ENCODE assay signal across 12 cellular contexts in genomic region chr22:32775957-32776356, GRCh38. TPM values are rescaled to one million over a fixed set of nuclear protein-coding genes. Genes with fewer than 3 reads are reported as not detected.
DNase-seq lines count a peak whose midpoint lies in the region; ATAC-seq and TF ChIP-seq lines count a peak whose summit lies in the region.
"Had no signal": no experiment of that assay in that cellular context is flagged by ENCODE, and none has a peak within 500 bp of the region (broad histone marks: within the 10 kb centered on the region; RNA-seq: fewer than 3 reads in every experiment).

No MANE protein-coding gene starts in this region.

- H3K4me1 ChIP-seq in heart right ventricle = peaks cover 0 to 6% (median 0%) of the 10 kb centered on the region in 9 donors
- no peaks in the 10 kb centered on the region for H3K4me1 ChIP-seq in right cardiac atrium (ENCODE audit: control insufficient read depth, insufficient read depth, low read length)
- no peaks in the 10 kb centered on the region for H3K4me1 ChIP-seq in OCI-LY3 (ENCODE audit: low read length)

- no peak overlapping the region for H3K27ac Mint-ChIP-seq in type B pancreatic cell
- H3K27ac Mint-ChIP-seq: stimulated activated memory B cell treated with anti-CD40 and anti-IgM and Interleukin-4, amounts not matched to agents 10 μg/mL and 1 μg/mL and 100 μg/mL, for 72 hours had no signal

- peaks cover 5% of the 10 kb centered on the region for H3K27me3 Mint-ChIP-seq in type B pancreatic cell
- peaks cover 10% of the 10 kb centered on the region for H3K27me3 Mint-ChIP-seq in activated T-cell treated with anti-CD3 and anti-CD28 coated beads, Interleukin-2, amount 50 U/mL, for 4 hours (ENCODE audit: low read depth)
- H3K27me3 Mint-ChIP-seq: stimulated activated memory B cell treated with anti-CD40 and anti-IgM and Interleukin-4, amounts not matched to agents 10 μg/mL and 1 μg/mL and 100 μg/mL, for 72 hours had no signal

- ATAC-seq in heart right ventricle (peak in 1 of 8 donors; percentile 48), right cardiac atrium (no peak), HG03280 (IDR thresholded peaks at IDR 0.05; ENCODE audit: unreplicated experiment) (no peak)
- ATAC-seq in activated T-cell treated with anti-CD3 and anti-CD28 coated beads, Interleukin-2, amount 50 U/mL, for 4 hours = no peak
- ATAC-seq: stimulated activated memory B cell treated with anti-CD40 and anti-IgM and Interleukin-4, amounts not matched to agents 10 μg/mL and 1 μg/mL and 100 μg/mL, for 72 hours had no signal

- H3K27ac ChIP-seq in heart right ventricle = no peak overlapping the region
- H3K27ac ChIP-seq in right cardiac atrium (ENCODE audit: low read length) = no peak overlapping the region
- no peak overlapping the region for H3K27ac ChIP-seq in OCI-LY3 (ENCODE audit: low read length)
- H3K27ac ChIP-seq: SK-N-MC had no signal

- TF ChIP-seq POLR2A in erythroblast (IDR thresholded peaks at IDR 0.05; ENCODE audit: low read length) = no peak

- H3K36me3 Mint-ChIP-seq in type B pancreatic cell = no peaks in the 10 kb centered on the region
- H3K36me3 Mint-ChIP-seq in activated T-cell treated with anti-CD3 and anti-CD28 coated beads, Interleukin-2, amount 50 U/mL, for 4 hours (ENCODE audit: insufficient read depth) = no peaks in the 10 kb centered on the region
- H3K36me3 Mint-ChIP-seq: stimulated activated memory B cell treated with anti-CD40 and anti-IgM and Interleukin-4, amounts not matched to agents 10 μg/mL and 1 μg/mL and 100 μg/mL, for 72 hours had no signal

- TF ChIP-seq CTCF in heart right ventricle (IDR thresholded peaks at IDR 0.05) = peak in 8 of 9 donors; percentile 16 to 50 (median 36)
- TF ChIP-seq CTCF in OCI-LY3 (IDR thresholded peaks at IDR 0.05; ENCODE audit: low read depth, low read length) = peak; percentile 42
- TF ChIP-seq CTCF in type B pancreatic cell (conservative IDR thresholded peaks at IDR 0.05) = peak; percentile 59

- no peak overlapping the region for H2AFZ ChIP-seq in OCI-LY3 (ENCODE audit: low read depth, low read length)

- H3K36me3 ChIP-seq in heart right ventricle (no peaks in the 10 kb centered on the region), OCI-LY3 (replicated peaks; ENCODE audit: low read depth, low read length) (no peaks in the 10 kb centered on the region)

- H3K9ac ChIP-seq in OCI-LY3 (ENCODE audit: low read length) = no peak overlapping the region

- H3K27me3 ChIP-seq in heart right ventricle (no peaks in the 10 kb centered on the region), right cardiac atrium (ENCODE audit: control insufficient read depth, insufficient read depth) (no peaks in the 10 kb centered on the region), OCI-LY3 (ENCODE audit: low read depth, low read length) (peaks cover 50% of the 10 kb centered on the region)

- H3K79me2 ChIP-seq in OCI-LY3 (ENCODE audit: low read length) = no peaks in the 10 kb centered on the region

- no peaks in the 10 kb centered on the region for H3K9me3 Mint-ChIP-seq in type B pancreatic cell
- H3K9me3 Mint-ChIP-seq in activated T-cell treated with anti-CD3 and anti-CD28 coated beads, Interleukin-2, amount 50 U/mL, for 4 hours = no peaks in the 10 kb centered on the region

- H3K4me2 ChIP-seq in OCI-LY3 (ENCODE audit: low read length) = no peak overlapping the region

- no peaks in the 10 kb centered on the region for H3K4me1 Mint-ChIP-seq in type B pancreatic cell (ENCODE audit: unreplicated experiment)
- H3K4me1 Mint-ChIP-seq in activated T-cell treated with anti-CD3 and anti-CD28 coated beads, Interleukin-2, amount 50 U/mL, for 4 hours (ENCODE audit: low read depth) = no peaks in the 10 kb centered on the region
- H3K4me1 Mint-ChIP-seq: stimulated activated memory B cell treated with anti-CD40 and anti-IgM and Interleukin-4, amounts not matched to agents 10 μg/mL and 1 μg/mL and 100 μg/mL, for 72 hours had no signal

- no peaks in the 10 kb centered on the region for H4K20me1 ChIP-seq in OCI-LY3 (ENCODE audit: insufficient read depth, low read length)

- H3K4me3 ChIP-seq in heart right ventricle (no peak overlapping the region), right cardiac atrium (ENCODE audit: low read length) (no peak overlapping the region), OCI-LY3 (ENCODE audit: low read length) (no peak overlapping the region)
- H3K4me3 ChIP-seq: SK-N-MC had no signal

- no peaks in the 10 kb centered on the region for H3K9me3 ChIP-seq in heart right ventricle
- H3K9me3 ChIP-seq in right cardiac atrium (ENCODE audit: control insufficient read depth, low read length) = no peaks in the 10 kb centered on the region
- H3K9me3 ChIP-seq in OCI-LY3 (ENCODE audit: insufficient read depth, low read length) = no peaks in the 10 kb centered on the region

- DNase-seq in heart right ventricle = no peak
- no peak for DNase-seq in right cardiac atrium
- peak; percentile 44 to 46 for DNase-seq in erythroblast (lab: John Stamatoyannopoulos, UW)
- no peak for DNase-seq in type B pancreatic cell (ENCODE audit: extremely low spot score, unreplicated experiment)
- no peak for DNase-seq in SIG-M5 (lab: John Stamatoyannopoulos, UW)
- no peak for DNase-seq in activated T-cell treated with anti-CD3 and anti-CD28 coated beads, Interleukin-2, amount 50 U/mL, for 4 hours
- DNase-seq: activated T-cell treated with anti-CD3 and anti-CD28 coated beads, Interleukin-2, amount 50 U/mL, for 48 hours; effector memory CD4-positive, alpha-beta T cell had no signal

- intact Hi-C loops in heart right ventricle (cut with DNase I) = loop anchor here in 1 of 10 donors (10.0 kb wide), 1 partner anchor 51 kb away; no protein-coding TSS in a partner anchor
- intact Hi-C loops in right cardiac atrium (cut with DNase I) = loop anchor here in 1 of 4 donors (10.0 kb wide), 1 partner anchor 71 kb away; no protein-coding TSS in a partner anchor

- 72 to 83% methylated on average over 6 of the region's 6 CpGs for WGBS in heart right ventricle, 2 donors
- 81% methylated on average over 6 of the region's 6 CpGs for WGBS in right cardiac atrium

- H3K4me3 Mint-ChIP-seq in type B pancreatic cell = no peak overlapping the region
- no peak overlapping the region for H3K4me3 Mint-ChIP-seq in activated T-cell treated with anti-CD3 and anti-CD28 coated beads, Interleukin-2, amount 50 U/mL, for 4 hours
- H3K4me3 Mint-ChIP-seq: stimulated activated memory B cell treated with anti-CD40 and anti-IgM and Interleukin-4, amounts not matched to agents 10 μg/mL and 1 μg/mL and 100 μg/mL, for 72 hours had no signal

RNA-seq across cellular contexts. Expression of gene TIMP3, which starts 25.5 kb away (rescaled TPM):
- total RNA-seq in heart right ventricle = 100 to 1,000 TPM in 9 of 10 donors, 10 to 100 TPM in 1; 91.9 to 380 (median 166) TPM
- polyA plus RNA-seq in heart right ventricle = 100 to 1,000 TPM; 134 to 173 TPM
- 100 to 1,000 TPM; 488 to 893 (median 598) TPM for total RNA-seq in right cardiac atrium
- polyA plus RNA-seq in right cardiac atrium = 412 TPM
- total RNA-seq in type B pancreatic cell (ENCODE audit: low replicate concordance) = 38.3 and 45.9 TPM in 2 replicates
- total RNA-seq in activated T-cell treated with anti-CD3 and anti-CD28 coated beads, Interleukin-2, amount 50 U/mL, for 4 hours = 1 to 10 TPM; 1.1 to 2.3 (median 1.5) TPM

Comparison
In these comparisons a context has a peak if more than half of its experiments do, and no peak if none do; other contexts are left out.
1. DNase-seq: peak in erythroblast (2 of 2); none in heart right ventricle (0 of 2), right cardiac atrium (0 of 3), type B pancreatic cell (single experiment), SIG-M5 (single experiment) and activated T-cell treated with anti-CD3 and anti-CD28 coated beads, Interleukin-2, amount 50 U/mL, for 4 hours (single experiment).
2. RNA of gene TIMP3, which starts 25.5 kb away (total RNA-seq): 488 to 893 TPM in right cardiac atrium, 91.9 to 380 TPM in heart right ventricle and 38.3 to 45.9 TPM in type B pancreatic cell; 1.1 to 2.3 TPM in activated T-cell treated with anti-CD3 and anti-CD28 coated beads, Interleukin-2, amount 50 U/mL, for 4 hours; every median in the first group is over 10 times any median in the second.
3. Peak in every context shown above with its lines, with median percentiles within 50 percentile points of each other: CTCF ChIP-seq.